In the genomic region with DNA sequence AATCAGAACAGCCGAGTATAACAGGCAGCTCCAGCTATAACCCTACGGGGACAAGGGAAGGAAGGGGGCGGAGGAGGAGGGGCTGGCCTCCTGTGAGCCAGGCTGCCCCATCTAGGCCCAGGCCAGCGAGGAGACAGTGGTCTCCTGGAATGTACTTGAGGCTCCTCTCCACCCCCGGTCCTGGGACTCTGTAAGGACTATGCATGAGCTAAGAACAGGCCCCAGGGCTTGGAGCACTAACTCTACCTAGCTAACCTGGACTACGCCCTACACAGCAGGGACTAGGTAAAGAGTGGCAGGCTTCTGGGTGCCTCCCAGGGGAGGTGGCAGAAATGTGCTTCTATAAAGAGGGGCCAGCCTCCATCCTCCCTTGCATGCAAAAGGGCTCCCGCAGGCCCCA, we compare ENCODE assay signal across 21 cellular contexts. TPM values are rescaled to one million over a fixed set of nuclear protein-coding genes. Genes with fewer than 3 reads are reported as not detected.
DNase-seq lines count a peak whose midpoint lies in the region; ATAC-seq and TF ChIP-seq lines count a peak whose summit lies in the region.
"Had no signal": no experiment of that assay in that cellular context is flagged by ENCODE, and none has a peak within 500 bp of the region (broad histone marks: within the 10 kb centered on the region; RNA-seq: fewer than 3 reads in every experiment).

No MANE protein-coding gene starts in this region.

- intact Hi-C loops in natural killer cell (cut with micrococcal nuclease), result no loop called here
- intact Hi-C loops in Panc1 (cut with micrococcal nuclease; ENCODE audit: unreplicated experiment), result no loop called here

- H3K4me3 ChIP-seq in Panc1 (ENCODE audit: low read depth in 2 of 2, low read length in 2 of 2), result no peak overlapping the region
- H3K4me3 ChIP-seq: A549, GM12878, GM23248, K562 had no signal

- peaks cover 0 to 7% of the 10 kb centered on the region in 2 donors for H3K27me3 Mint-ChIP-seq in natural killer cell treated with Interleukin-12 subunit alpha and Interleukin-12 subunit beta and Interleukin-15 and Interleukin-18, amount 100 ng/mL, for 72 hours
- H3K27me3 Mint-ChIP-seq in natural killer cell (ENCODE audit: low read depth in 2 of 2), result peaks cover 3 to 13% of the 10 kb centered on the region in 2 donors

- no peaks in the 10 kb centered on the region for H3K27me3 ChIP-seq in Panc1 (ENCODE audit: control insufficient read depth, insufficient read depth, low read length)

- no peaks in the 10 kb centered on the region for H3K4me1 Mint-ChIP-seq in natural killer cell treated with Interleukin-12 subunit alpha and Interleukin-12 subunit beta and Interleukin-15 and Interleukin-18, amount 100 ng/mL, for 72 hours (ENCODE audit: low read depth in 2 of 2)
- H3K4me1 Mint-ChIP-seq in natural killer cell, result no peaks in the 10 kb centered on the region

- no peak overlapping the region for H3K4me3 Mint-ChIP-seq in natural killer cell treated with Interleukin-12 subunit alpha and Interleukin-12 subunit beta and Interleukin-15 and Interleukin-18, amount 100 ng/mL, for 72 hours
- no peak overlapping the region for H3K4me3 Mint-ChIP-seq in natural killer cell
- H3K4me3 Mint-ChIP-seq: CD4-positive, alpha-beta T cell had no signal

- in situ Hi-C loops in Panc1 (cut with HindIII; ENCODE audit: low pct_unique_long_range_greater_than_20kb, low sequenced_read_pairs), result no loop called here

- POLR2A ChIA-PET in Panc1 (lab: Charles Lee), result no interaction called here

- DNase-seq in natural killer cell treated with Interleukin-12 subunit alpha and Interleukin-12 subunit beta and Interleukin-15 and Interleukin-18, amount 100 ng/mL, for 72 hours (ENCODE audit: low spot score), result peak; percentile 13
- DNase-seq in natural killer cell (no peak), Panc1 (ENCODE audit: low read depth, low spot score) (no peak), islet precursor cell (peak; percentile 70), EL (no peak)
- no peak for DNase-seq in activated CD8-positive, alpha-beta memory T cell treated with anti-CD3 and anti-CD28 coated beads, Interleukin-2, amount 50 U/mL, for 4 hours
- DNase-seq: AML-193; Caco-2; CD4-positive, alpha-beta T cell; GF-D8; GM23248; IMR-90 had no signal

- H3K36me3 Mint-ChIP-seq in natural killer cell treated with Interleukin-12 subunit alpha and Interleukin-12 subunit beta and Interleukin-15 and Interleukin-18, amount 100 ng/mL, for 72 hours, result no peaks in the 10 kb centered on the region
- H3K36me3 Mint-ChIP-seq in natural killer cell, result no peaks in the 10 kb centered on the region

- H3K27ac ChIP-seq in Panc1 (ENCODE audit: low read length), result no peak overlapping the region
- H3K27ac ChIP-seq: 22Rv1, A549, C4-2B, GM23248 had no signal

- no peaks in the 10 kb centered on the region for H3K9me3 Mint-ChIP-seq in natural killer cell treated with Interleukin-12 subunit alpha and Interleukin-12 subunit beta and Interleukin-15 and Interleukin-18, amount 100 ng/mL, for 72 hours
- H3K9me3 Mint-ChIP-seq in natural killer cell, result no peaks in the 10 kb centered on the region
- H3K9me3 Mint-ChIP-seq: CD4-positive, alpha-beta T cell had no signal

- no peak for TF ChIP-seq CTCF in natural killer cell (IDR thresholded peaks at IDR 0.05)
- no peak for TF ChIP-seq CTCF in Panc1 (IDR thresholded peaks at IDR 0.05)

- no peaks in the 10 kb centered on the region for H3K36me3 ChIP-seq in Panc1 (ENCODE audit: control insufficient read depth, insufficient read depth, low read length)

- H3K4me1 ChIP-seq in Panc1 (ENCODE audit: control insufficient read depth, insufficient read depth, low read length), result no peaks in the 10 kb centered on the region
- H3K4me1 ChIP-seq: Caco-2 had no signal

- H3K27ac Mint-ChIP-seq in natural killer cell treated with Interleukin-12 subunit alpha and Interleukin-12 subunit beta and Interleukin-15 and Interleukin-18, amount 100 ng/mL, for 72 hours, result no peak overlapping the region
- H3K27ac Mint-ChIP-seq in natural killer cell, result no peak overlapping the region
- H3K27ac Mint-ChIP-seq: CD4-positive, alpha-beta T cell had no signal

- BruUV-seq in Panc1 (replicated peaks; lab: Mats Ljungman, UMichigan), result no TSS peak

- H3K9me3 ChIP-seq in Panc1 (ENCODE audit: control insufficient read depth, insufficient read depth, low read depth, low read length), result no peaks in the 10 kb centered on the region
- H3K9me3 ChIP-seq: A549, Caco-2 had no signal

- CTCF ChIA-PET in Panc1 (lab: Charles Lee), result interaction anchor here (0.5 to 1.0 kb wide), 2 partner anchors 14 to 15 kb away, joined by 3 to 4 read pairs; no protein-coding TSS in a partner anchor

- no peak for ATAC-seq in natural killer cell treated with Interleukin-12 subunit alpha and Interleukin-12 subunit beta and Interleukin-15 and Interleukin-18, amount 100 ng/mL, for 72 hours
- ATAC-seq in natural killer cell (no peak), Panc1 (peak; percentile 45), HG03457 (IDR thresholded peaks at IDR 0.05; ENCODE audit: unreplicated experiment) (no peak), HG03025 (IDR thresholded peaks at IDR 0.05; ENCODE audit: low FRiP score, unreplicated experiment) (no peak)
- ATAC-seq: A549, GM12878, HCT116, K562 had no signal

RNA-seq across cellular contexts. Expression of gene KCNK15, which starts 8.9 kb away (rescaled TPM):
- total RNA-seq in natural killer cell treated with Interleukin-12 subunit alpha and Interleukin-12 subunit beta and Interleukin-15 and Interleukin-18, amount 100 ng/mL, for 72 hours, result under 1 TPM; 0.28 to 0.50 TPM
- not detected for total RNA-seq in natural killer cell
- 7.4 TPM for total RNA-seq in Panc1 (2021; ENCODE audit: unreplicated experiment)
- 13.2 TPM for polyA plus RNA-seq in Panc1 (2012; ENCODE audit: insufficient read length)
- total RNA-seq: CD4-positive, alpha-beta T cell; GM12878; IMR-90 had no signal
- polyA plus RNA-seq: GM12878, IMR-90 had no signal

RNA-seq across cellular contexts. Expression of gene CCN5, which starts 39.4 kb away (rescaled TPM):
- not detected for total RNA-seq in natural killer cell treated with Interleukin-12 subunit alpha and Interleukin-12 subunit beta and Interleukin-15 and Interleukin-18, amount 100 ng/mL, for 72 hours
- total RNA-seq in natural killer cell (not detected), Panc1 (2021; ENCODE audit: unreplicated experiment) (15.2 TPM)
- 32.0 TPM for polyA plus RNA-seq in Panc1 (2012; ENCODE audit: insufficient read length)
- total RNA-seq: Caco-2; CD4-positive, alpha-beta T cell; IMR-90; K562 had no signal
- polyA plus RNA-seq: IMR-90, K562 had no signal

RNA-seq across cellular contexts. Expression of gene RIMS4, which starts 55.8 kb away (rescaled TPM):
- not detected for total RNA-seq in natural killer cell treated with Interleukin-12 subunit alpha and Interleukin-12 subunit beta and Interleukin-15 and Interleukin-18, amount 100 ng/mL, for 72 hours
- total RNA-seq in natural killer cell, result not detected
- 4.0 TPM for total RNA-seq in Panc1 (2021; ENCODE audit: unreplicated experiment)
- 3.6 TPM for polyA plus RNA-seq in Panc1 (2012; ENCODE audit: insufficient read length)
- total RNA-seq: CD4-positive, alpha-beta T cell; IMR-90; K562 had no signal
- polyA plus RNA-seq: BJ, GM23248, IMR-90 had no signal

Comparison
In these comparisons a context has a peak if more than half of its experiments do, and no peak if none do; other contexts are left out.
1. DNase-seq: peak in natural killer cell treated with Interleukin-12 subunit alpha and Interleukin-12 subunit beta and Interleukin-15 and Interleukin-18, amount 100 ng/mL, for 72 hours (single experiment) and islet precursor cell (single experiment); none in natural killer cell (single experiment), Panc1 (single experiment), EL (single experiment) and activated CD8-positive, alpha-beta memory T cell treated with anti-CD3 and anti-CD28 coated beads, Interleukin-2, amount 50 U/mL, for 4 hours (single experiment).
2. RNA of gene CCN5, which starts 39.4 kb away (total RNA-seq): 15.2 TPM in Panc1 (single experiment); not detected in natural killer cell treated with Interleukin-12 subunit alpha and Interleukin-12 subunit beta and Interleukin-15 and Interleukin-18, amount 100 ng/mL, for 72 hours and not detected in natural killer cell; every median in the first group is over 10 times any median in the second.